Comparison of ENCODE assay signal across 8 cellular contexts in the genomic region with DNA sequence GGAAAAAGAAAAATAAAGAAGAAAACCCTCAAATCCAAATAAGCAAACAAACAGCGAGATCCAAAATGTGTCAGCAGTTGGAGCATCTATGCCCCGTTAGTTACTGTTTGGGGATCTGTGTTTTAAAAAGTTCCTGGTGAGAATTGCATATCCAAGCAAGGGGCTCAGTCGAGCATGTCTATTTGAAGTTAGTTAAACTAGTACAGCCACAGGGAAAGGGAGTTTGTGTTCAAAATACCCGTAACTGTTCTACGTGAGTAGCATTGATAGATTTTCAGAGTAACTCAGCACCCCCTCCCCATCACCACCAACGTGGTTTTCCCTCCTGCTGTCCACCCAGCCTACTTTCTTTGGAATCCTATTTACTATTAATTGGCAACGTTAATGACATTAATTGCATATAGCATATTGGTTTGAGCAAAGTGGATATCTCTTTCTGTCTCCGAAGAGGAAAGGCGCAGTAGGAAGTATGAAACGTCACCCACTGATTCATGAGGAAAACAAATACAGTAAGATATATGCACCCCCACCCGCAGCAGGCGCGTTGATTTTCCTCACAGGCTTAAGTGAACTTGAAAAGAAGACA. TPM values are rescaled to one million over a fixed set of nuclear protein-coding genes. Genes with fewer than 3 reads are reported as not detected.
DNase-seq lines count a peak whose midpoint lies in the region; ATAC-seq and TF ChIP-seq lines count a peak whose summit lies in the region.

No MANE protein-coding gene starts in this region.

- H3K79me1 ChIP-seq in mesenchymal stem cell (replicated peaks; ENCODE audit: low read length, poor library complexity, severe bottlenecking), result no peaks in the 10 kb centered on the region

- TF ChIP-seq CTCF in breast epithelium (IDR thresholded peaks at IDR 0.05), result no peak

- H2BK5ac ChIP-seq in mesenchymal stem cell (ENCODE audit: low read depth, low read length, poor library complexity, severe bottlenecking), result no peak overlapping the region

- peaks cover 42% of the 10 kb centered on the region for H4K20me1 ChIP-seq in BLaER1

- H4K91ac ChIP-seq in mesenchymal stem cell (ENCODE audit: low read length), result no peak overlapping the region

- peaks cover 5% of the 10 kb centered on the region; the same call in 1 of the 2 replicates for H3K4me1 ChIP-seq in BLaER1
- peaks cover 0 to 3% of the 10 kb centered on the region in 2 donors for H3K4me1 ChIP-seq in breast epithelium
- H3K4me1 ChIP-seq in mesenchymal stem cell (ENCODE audit: control insufficient read depth, insufficient read depth, low read depth, low read length), result peaks cover 6% of the 10 kb centered on the region

- H3K4ac ChIP-seq in mesenchymal stem cell (ENCODE audit: low read depth in 1 of 2, low read length in 2 of 2), result no peak overlapping the region

- H3K23ac ChIP-seq in mesenchymal stem cell (ENCODE audit: low read length in 2 of 2), result no peak overlapping the region

- H3K18ac ChIP-seq in mesenchymal stem cell (ENCODE audit: low read depth in 1 of 2, low read length in 2 of 2), result peak overlapping the region; percentile 68 to 72

- no peak overlapping the region for H2BK15ac ChIP-seq in mesenchymal stem cell (ENCODE audit: low read depth, poor library complexity, severe bottlenecking)

- H2BK120ac ChIP-seq in mesenchymal stem cell (ENCODE audit: low read depth, low read length), result no peak overlapping the region

- H3K4me2 ChIP-seq in BLaER1 (peak overlapping the region; percentile 77), mesenchymal stem cell (ENCODE audit: low read length, poor library complexity, severe bottlenecking) (peak overlapping the region; percentile 64)

- 19% methylated on average over 6 of the region's 13 CpGs for WGBS in mesenchymal stem cell

- no peak overlapping the region for H4K8ac ChIP-seq in mesenchymal stem cell (ENCODE audit: low read length)

- no peak overlapping the region for H2AFZ ChIP-seq in mesenchymal stem cell (ENCODE audit: low read depth, low read length)

- H3K4me3 ChIP-seq in BLaER1 (peak overlapping the region; percentile 71), breast epithelium (peak overlapping the region; percentile 63 to 95 (median 73)), mesenchymal stem cell (ENCODE audit: insufficient read depth in 1 of 2, low read depth in 1 of 2, low read length in 2 of 2) (peak overlapping the region; percentile 71 to 82)

- H3K14ac ChIP-seq in mesenchymal stem cell (ENCODE audit: low read length in 2 of 2), result no peak overlapping the region

- DNase-seq in NCI-H146 (lab: John Stamatoyannopoulos, UW) (peak; percentile 37), breast epithelium (ENCODE audit: low spot score in 2 of 2) (no peak), mesenchymal stem cell (peak; percentile 52)

- no peak overlapping the region for H2AK5ac ChIP-seq in mesenchymal stem cell (ENCODE audit: low read length, severe bottlenecking)

- H2BK12ac ChIP-seq in mesenchymal stem cell (ENCODE audit: low read length in 2 of 2), result no peak overlapping the region

- peaks cover 65% of the 10 kb centered on the region for H3K27me3 ChIP-seq in BLaER1
- peaks cover 0 to 3% of the 10 kb centered on the region in 2 donors for H3K27me3 ChIP-seq in breast epithelium
- H3K27me3 ChIP-seq in mesenchymal stem cell (ENCODE audit: control insufficient read depth in 1 of 2, insufficient read depth in 1 of 2, low read length in 2 of 2), result peaks cover 19 to 21% of the 10 kb centered on the region in 2 experiments

- intact Hi-C loops in breast epithelium (cut with DNase I; ENCODE audit: low total_unique reads), result no loop called here

- H3K27ac ChIP-seq in BLaER1 (peak overlapping the region; percentile 76), breast epithelium (peak overlapping the region; percentile 88 to 97), mesenchymal stem cell (ENCODE audit: low read length, poor library complexity, severe bottlenecking) (no peak overlapping the region)

- H3K36me3 ChIP-seq in BLaER1 (no peaks in the 10 kb centered on the region), breast epithelium (no peaks in the 10 kb centered on the region), mesenchymal stem cell (ENCODE audit: control insufficient read depth in 1 of 2, insufficient read depth in 2 of 2, low read depth in 1 of 2, low read length in 2 of 2) (no peaks in the 10 kb centered on the region)

- TF ChIP-seq POLR2A in breast epithelium (IDR thresholded peaks at IDR 0.05), result no peak

- ATAC-seq in GM21528 (IDR thresholded peaks at IDR 0.05; ENCODE audit: low FRiP score, unreplicated experiment), result no peak
- ATAC-seq in HG03135 (IDR thresholded peaks at IDR 0.05; ENCODE audit: unreplicated experiment), result no peak
- ATAC-seq in HG03354 (IDR thresholded peaks at IDR 0.05; ENCODE audit: poor library complexity, severe bottlenecking, unreplicated experiment), result no peak
- ATAC-seq in GM19467 (IDR thresholded peaks at IDR 0.05; ENCODE audit: unreplicated experiment), result no peak

- H3K9me3 ChIP-seq in BLaER1, result no peaks in the 10 kb centered on the region
- no peaks in the 10 kb centered on the region for H3K9me3 ChIP-seq in breast epithelium
- H3K9me3 ChIP-seq in mesenchymal stem cell (ENCODE audit: control insufficient read depth, low read length), result no peaks in the 10 kb centered on the region

- H3K9ac ChIP-seq in BLaER1 (peak overlapping the region; percentile 77), mesenchymal stem cell (ENCODE audit: low read length) (peak overlapping the region; percentile 96)

RNA-seq across cellular contexts. Expression of a gene that starts 1.5 kb away (rescaled TPM):
- total RNA-seq in breast epithelium, result 1 to 10 TPM in 2 of 3 donors, under 1 TPM in 1; 0.96 to 4.0 (median 2.0) TPM
- polyA plus RNA-seq in mesenchymal stem cell (2013, experiment 1 of 2), result 2.7 TPM
- polyA plus RNA-seq in mesenchymal stem cell (2013, experiment 2 of 2), result 2.9 TPM

Comparison
In these comparisons a context has a peak if more than half of its experiments do, and no peak if none do; other contexts are left out.
1. DNase-seq: peak in NCI-H146 (single experiment) and mesenchymal stem cell (single experiment); none in breast epithelium (0 of 2).
2. Peak in every context shown above with its lines, with median percentiles within 50 percentile points of each other: H3K4me3 ChIP-seq.